9 cellular contexts compared by ENCODE assay signal in genomic region chr17:58330544-58330996, GRCh38. TPM values are rescaled to one million over a fixed set of nuclear protein-coding genes. Genes with fewer than 3 reads are reported as not detected.
DNase-seq lines count a peak whose midpoint lies in the region; ATAC-seq, FAIRE-seq and TF ChIP-seq lines count a peak whose summit lies in the region.
"Had no signal": no experiment of that assay in that cellular context is flagged by ENCODE, and none has a peak within 500 bp of the region (broad histone marks: within the 10 kb centered on the region; RNA-seq: fewer than 3 reads in every experiment).

No MANE protein-coding gene starts in this region.

- H3K27ac ChIP-seq in right cardiac atrium (ENCODE audit: low read length) (no peak overlapping the region), urinary bladder (ENCODE audit: low read depth) (no peak overlapping the region)

- DNase-seq in right cardiac atrium (no peak), left ventricle myocardium superior (no peak), NCI-H1436 (lab: John Stamatoyannopoulos, UW) (no peak), GM20000 (ENCODE audit: low spot score) (no peak), RCC 7860 (ENCODE audit: low spot score) (no peak)
- peak; percentile 40 for DNase-seq in activated naive CD4-positive, alpha-beta T cell treated with anti-CD3 and anti-CD28 coated beads, Interleukin-2, amount 10 ng/mL, durations not matched to agents 7 days and 5 days
- no peak for DNase-seq in naive thymus-derived CD8-positive, alpha-beta T cell

- no peak for FAIRE-seq in RCC 7860 (lab: Jason Lieb, UNC)

- CTCF ChIA-PET in activated naive CD4-positive, alpha-beta T cell treated with anti-CD3 and anti-CD28 coated beads, Interleukin-2, amount 10 ng/mL, durations not matched to agents 7 days and 5 days (lab: Charles Lee) = interaction anchor here (9.3 kb wide), 1 partner anchor 14 kb away, joined by 114 read pairs; no protein-coding TSS in a partner anchor

- H3K4me3 ChIP-seq in right cardiac atrium (ENCODE audit: low read length) (peak overlapping the region; percentile 2), urinary bladder (ENCODE audit: low read depth, low read length) (peak overlapping the region; percentile 35)

- H3K4me3 Mint-ChIP-seq in activated naive CD4-positive, alpha-beta T cell treated with anti-CD3 and anti-CD28 coated beads, Interleukin-2, amount 10 ng/mL, durations not matched to agents 7 days and 5 days = peak overlapping the region; percentile 99
- peak overlapping the region; percentile 82 to 100 (median 96) for H3K4me3 Mint-ChIP-seq in naive thymus-derived CD8-positive, alpha-beta T cell

- H3K4me1 ChIP-seq in right cardiac atrium (ENCODE audit: control insufficient read depth, insufficient read depth, low read length) (no peaks in the 10 kb centered on the region), urinary bladder (ENCODE audit: insufficient read depth) (no peaks in the 10 kb centered on the region)

- H3K9me3 Mint-ChIP-seq in activated naive CD4-positive, alpha-beta T cell treated with anti-CD3 and anti-CD28 coated beads, Interleukin-2, amount 10 ng/mL, durations not matched to agents 7 days and 5 days = no peaks in the 10 kb centered on the region
- peaks cover 0 to 2% (median 0%) of the 10 kb centered on the region in 9 donors for H3K9me3 Mint-ChIP-seq in naive thymus-derived CD8-positive, alpha-beta T cell

- no peaks in the 10 kb centered on the region for H3K36me3 ChIP-seq in urinary bladder (ENCODE audit: insufficient read depth)

- peaks cover 32% of the 10 kb centered on the region for H3K27me3 Mint-ChIP-seq in activated naive CD4-positive, alpha-beta T cell treated with anti-CD3 and anti-CD28 coated beads, Interleukin-2, amount 10 ng/mL, durations not matched to agents 7 days and 5 days
- no peaks in the 10 kb centered on the region for H3K27me3 Mint-ChIP-seq in naive thymus-derived CD8-positive, alpha-beta T cell

- WGBS in right cardiac atrium = 75% methylated on average over 10 of the region's 10 CpGs
- 81% methylated on average over 10 of the region's 10 CpGs for WGBS in urinary bladder

- H3K9me3 ChIP-seq in right cardiac atrium (ENCODE audit: control insufficient read depth, low read length) = no peaks in the 10 kb centered on the region

- ATAC-seq in right cardiac atrium (no peak), left ventricle myocardium superior (no peak)
- no peak for ATAC-seq in naive thymus-derived CD8-positive, alpha-beta T cell

- POLR2A ChIA-PET in naive thymus-derived CD8-positive, alpha-beta T cell (lab: Charles Lee) = interaction anchor here (1.1 to 27.5 kb wide), 6 partner anchors 4 to 158 kb away, joined by 3 to 1631 read pairs (median 363); partner anchors contain the start of genes HSF5, RNF43, SUPT4H1 and TSPOAP1

- H3K36me3 Mint-ChIP-seq in activated naive CD4-positive, alpha-beta T cell treated with anti-CD3 and anti-CD28 coated beads, Interleukin-2, amount 10 ng/mL, durations not matched to agents 7 days and 5 days = peaks cover 47% of the 10 kb centered on the region
- H3K36me3 Mint-ChIP-seq in naive thymus-derived CD8-positive, alpha-beta T cell = peaks cover 15 to 28% (median 23%) of the 10 kb centered on the region in 3 donors

- intact Hi-C loops in right cardiac atrium (cut with DNase I) (no loop called here), left ventricle myocardium superior (cut with micrococcal nuclease) (loop anchor here (5.0 kb wide), 1 partner anchor 97 kb away; no protein-coding TSS in a partner anchor)

- peak overlapping the region; percentile 99 for H3K27ac Mint-ChIP-seq in activated naive CD4-positive, alpha-beta T cell treated with anti-CD3 and anti-CD28 coated beads, Interleukin-2, amount 10 ng/mL, durations not matched to agents 7 days and 5 days
- H3K27ac Mint-ChIP-seq in naive thymus-derived CD8-positive, alpha-beta T cell = peak overlapping the region; percentile 72 to 98 (median 96)

- H3K4me1 Mint-ChIP-seq in activated naive CD4-positive, alpha-beta T cell treated with anti-CD3 and anti-CD28 coated beads, Interleukin-2, amount 10 ng/mL, durations not matched to agents 7 days and 5 days = peaks cover 33% of the 10 kb centered on the region
- peaks cover 45 to 71% (median 55%) of the 10 kb centered on the region in 4 donors for H3K4me1 Mint-ChIP-seq in naive thymus-derived CD8-positive, alpha-beta T cell

- H3K27me3 ChIP-seq in right cardiac atrium (ENCODE audit: control insufficient read depth, insufficient read depth) = no peaks in the 10 kb centered on the region

- no peak for TF ChIP-seq CTCF in GM20000 (IDR thresholded peaks at IDR 0.05; ENCODE audit: extremely low read depth, missing control alignments)

RNA-seq across cellular contexts. Expression of gene TSPOAP1, which starts 2.0 kb away (rescaled TPM):
- 10 to 100 TPM in 3 of 4 donors, 1 to 10 TPM in 1; 7.0 to 21.5 (median 19.2) TPM for total RNA-seq in right cardiac atrium
- polyA plus RNA-seq in right cardiac atrium = 13.0 TPM
- 18.8 TPM for total RNA-seq in left ventricle myocardium superior
- 10 to 100 TPM; 15.2 to 15.4 TPM for total RNA-seq in naive thymus-derived CD8-positive, alpha-beta T cell
- polyA plus RNA-seq in naive thymus-derived CD8-positive, alpha-beta T cell = 1 to 10 TPM in 2 of 3 donors, under 1 TPM in 1; 0.43 to 1.9 (median 1.5) TPM
- 7.4 TPM for total RNA-seq in urinary bladder
- 19.1 TPM for polyA plus RNA-seq in urinary bladder

RNA-seq across cellular contexts. Expression of gene SUPT4H1, which starts 21.4 kb away (rescaled TPM):
- 10 to 100 TPM; 51.9 to 65.6 (median 61.6) TPM for total RNA-seq in right cardiac atrium
- polyA plus RNA-seq in right cardiac atrium = 69.3 TPM
- 62.2 TPM for total RNA-seq in left ventricle myocardium superior
- total RNA-seq in naive thymus-derived CD8-positive, alpha-beta T cell = 10 to 100 TPM; 58.2 to 65.9 TPM
- polyA plus RNA-seq in naive thymus-derived CD8-positive, alpha-beta T cell = 10 to 100 TPM; 63.7 to 97.4 (median 76.1) TPM
- 41.9 TPM for total RNA-seq in urinary bladder
- 98.3 TPM for polyA plus RNA-seq in urinary bladder

RNA-seq across cellular contexts. Expression of gene MPO, which starts 49.8 kb away (rescaled TPM):
- total RNA-seq in right cardiac atrium (under 1 TPM; 0.06 to 0.50 (median 0.23) TPM), left ventricle myocardium superior (0.42 TPM), urinary bladder (1.0 TPM)
- polyA plus RNA-seq in right cardiac atrium (0.07 TPM), urinary bladder (0.30 TPM)
- not detected for total RNA-seq in naive thymus-derived CD8-positive, alpha-beta T cell
- not detected for polyA plus RNA-seq in naive thymus-derived CD8-positive, alpha-beta T cell
- polyA plus RNA-seq: BJ had no signal
